1 cellular context compared by ENCODE assay signal in genomic region chr7:107613439-107613838, GRCh38.
TF ChIP-seq lines count a peak whose summit lies in the region.

No MANE protein-coding gene starts in this region.

TF ChIP-seq in K562, 482 proteins besides CTCF, POLR2A, EP300 and RAD21:
- TF ChIP-seq BRCA1 (IDR thresholded peaks at IDR 0.05) (no peak), BRCA1 (CRISPR knock-in tag; IDR thresholded peaks at IDR 0.05) (no peak), ELF1 (tag; IDR thresholded peaks at IDR 0.05) (no peak), ID3 (CRISPR knock-in tag; IDR thresholded peaks at IDR 0.05) (no peak), ID3 (tag; IDR thresholded peaks at IDR 0.05) (no peak), THAP7 (CRISPR knock-in tag; IDR thresholded peaks at IDR 0.05) (no peak), SIRT6 (IDR thresholded peaks at IDR 0.05; ENCODE audit: low read depth, low read length) (no peak), DMBX1 (CRISPR knock-in tag; IDR thresholded peaks at IDR 0.05; ENCODE audit: borderline replicate concordance) (no peak), MAFG (tag; conservative IDR thresholded peaks at IDR 0.05) (peak; percentile 62), CBX3 (IDR thresholded peaks at IDR 0.05; ENCODE audit: borderline replicate concordance in 1 of 2, low read length in 2 of 2) (no peak), TAF7 (tag; IDR thresholded peaks at IDR 0.05) (no peak), SNRNP70 (optimal IDR thresholded peaks at IDR 0.05; ENCODE audit: low read depth, low read length) (no peak), NEUROD1 (IDR thresholded peaks at IDR 0.05; ENCODE audit: borderline replicate concordance, low read depth, low read length, partially characterized antibody) (no peak), MCM2 (IDR thresholded peaks at IDR 0.05; ENCODE audit: low read depth) (no peak), ZNF316 (IDR thresholded peaks at IDR 0.05) (peak; percentile 83), C11orf30 (IDR thresholded peaks at IDR 0.05; ENCODE audit: low read depth) (peak; percentile 83), BRD4 (IDR thresholded peaks at IDR 0.05) (no peak), CBX5 (IDR thresholded peaks at IDR 0.05; ENCODE audit: borderline replicate concordance, low read depth) (no peak), NCOR1 (IDR thresholded peaks at IDR 0.05) (no peak), POLR2AphosphoS2 (IDR thresholded peaks at IDR 0.05; ENCODE audit: low read length) (no peak), MYNN (IDR thresholded peaks at IDR 0.05) (no peak), MYNN (CRISPR knock-in tag; IDR thresholded peaks at IDR 0.05) (no peak), ZNF384 (IDR thresholded peaks at IDR 0.05; ENCODE audit: low read depth, low read length) (no peak), ZBTB11 (CRISPR knock-in tag; IDR thresholded peaks at IDR 0.05) (no peak), EHMT2 (IDR thresholded peaks at IDR 0.05) (no peak), PHTF2 (CRISPR knock-in tag; IDR thresholded peaks at IDR 0.05) (no peak), MAFF (IDR thresholded peaks at IDR 0.05; ENCODE audit: low read length) (peak; percentile 51), E2F6 (IDR thresholded peaks at IDR 0.05; ENCODE audit: borderline replicate concordance in 1 of 2, extremely low read depth in 1 of 2, insufficient read depth in 1 of 2, insufficient read length in 1 of 2, low read depth in 1 of 2, low read length in 1 of 2, poor library complexity in 1 of 2, severe bottlenecking in 1 of 2) (no peak), SIN3B (IDR thresholded peaks at IDR 0.05; ENCODE audit: low read depth) (no peak), ZSCAN29 (IDR thresholded peaks at IDR 0.05) (no peak), PTRF (tag; IDR thresholded peaks at IDR 0.05) (no peak), CREB3 (tag; conservative IDR thresholded peaks at IDR 0.05; ENCODE audit: low read depth) (no peak), CBX1 (IDR thresholded peaks at IDR 0.05; ENCODE audit: low read depth) (no peak), HOXB6 (CRISPR knock-in tag; IDR thresholded peaks at IDR 0.05; ENCODE audit: borderline replicate concordance) (no peak), RBBP5 (IDR thresholded peaks at IDR 0.05; ENCODE audit: borderline replicate concordance, insufficient read depth, low read length, poor library complexity, severe bottlenecking) (no peak), ZNF75A (CRISPR knock-in tag; IDR thresholded peaks at IDR 0.05) (no peak), CREB3L1 (IDR thresholded peaks at IDR 0.05; ENCODE audit: borderline replicate concordance, low read depth) (no peak), MAFK (IDR thresholded peaks at IDR 0.05; ENCODE audit: low read length) (peak; percentile 22; the same call in 1 of the 2 replicates), ZNF707 (CRISPR knock-in tag; conservative IDR thresholded peaks at IDR 0.05) (no peak)
